In genomic region chr9:92850898-92851297, GRCh38 we compare ENCODE assay signal across 18 cellular contexts. TPM values are rescaled to one million over a fixed set of nuclear protein-coding genes. Genes with fewer than 3 reads are reported as not detected.
A peak's percentile ranks its signal among the peaks of the same experiment; 100 is the strongest.
DNase-seq lines count a peak whose midpoint lies in the region; ATAC-seq and TF ChIP-seq lines count a peak whose summit lies in the region.
"Had no signal": no experiment of that assay in that cellular context is flagged by ENCODE, and none has a peak within 500 bp of the region (broad histone marks: within the 10 kb centered on the region; RNA-seq: fewer than 3 reads in every experiment).

No MANE protein-coding gene starts in this region.

- no peaks in the 10 kb centered on the region for H4K20me1 ChIP-seq in DND-41 (ENCODE audit: insufficient read depth, low read length)

- no peak overlapping the region for H3K27ac ChIP-seq in DND-41 (ENCODE audit: low read length)
- H3K27ac ChIP-seq: hepatocyte, lower lobe of right lung, psoas muscle, RWPE1, thyroid gland had no signal

- no peaks in the 10 kb centered on the region for H3K4me1 ChIP-seq in DND-41 (ENCODE audit: insufficient read depth, low read length)
- H3K4me1 ChIP-seq: lower lobe of right lung, psoas muscle, thyroid gland had no signal

- no peak overlapping the region for H3K9ac ChIP-seq in DND-41 (ENCODE audit: low read depth, low read length)

- peaks cover 79% of the 10 kb centered on the region for H3K36me3 Mint-ChIP-seq in endothelial cell (ENCODE audit: low read depth, unreplicated experiment)

- ATAC-seq in DND-41 (ENCODE audit: insufficient read depth, low read depth), result no peak
- ATAC-seq: lower lobe of right lung; psoas muscle; stimulated activated memory B cell treated with anti-CD40 and anti-IgM and Interleukin-4, amounts not matched to agents 10 μg/mL and 1 μg/mL and 100 μg/mL, for 72 hours had no signal

- peaks cover 26% of the 10 kb centered on the region for H3K9me3 ChIP-seq in DND-41 (ENCODE audit: insufficient read depth, low read length, severe bottlenecking)
- H3K9me3 ChIP-seq: thyroid gland had no signal

- no peak overlapping the region for H2AFZ ChIP-seq in DND-41 (ENCODE audit: low read depth, low read length)
- H2AFZ ChIP-seq: hepatocyte had no signal

- no peak overlapping the region for H3K4me3 ChIP-seq in DND-41 (ENCODE audit: low read depth in 1 of 2, low read length in 2 of 2)
- H3K4me3 ChIP-seq in Jurkat, Clone E6-1 (ENCODE audit: low read length), result no peak overlapping the region
- H3K4me3 ChIP-seq: hepatocyte, lower lobe of right lung, psoas muscle, thyroid gland had no signal

- peaks cover 19% of the 10 kb centered on the region for H3K9me3 Mint-ChIP-seq in endothelial cell (ENCODE audit: unreplicated experiment)

- H3K27me3 Mint-ChIP-seq in endothelial cell (ENCODE audit: unreplicated experiment), result no peaks in the 10 kb centered on the region
- H3K27me3 Mint-ChIP-seq: activated CD4-positive, alpha-beta T cell treated with anti-CD3 and anti-CD28 coated beads, Interleukin-2, amount 10 ng/mL, durations not matched to agents 24 days and 14 days; stimulated activated memory B cell treated with anti-CD40 and anti-IgM and Interleukin-4, amounts not matched to agents 10 μg/mL and 1 μg/mL and 100 μg/mL, for 72 hours had no signal

- peak overlapping the region; percentile 70 for H3K4me3 Mint-ChIP-seq in endothelial cell (ENCODE audit: unreplicated experiment)
- H3K4me3 Mint-ChIP-seq: activated CD4-positive, alpha-beta T cell treated with anti-CD3 and anti-CD28 coated beads, Interleukin-2, amount 10 ng/mL, durations not matched to agents 24 days and 14 days; HFFc6; stimulated activated memory B cell treated with anti-CD40 and anti-IgM and Interleukin-4, amounts not matched to agents 10 μg/mL and 1 μg/mL and 100 μg/mL, for 72 hours had no signal

- no peak overlapping the region for H3K4me2 ChIP-seq in DND-41 (ENCODE audit: insufficient read depth, low read length)
- H3K4me2 ChIP-seq: hepatocyte had no signal

- peaks cover 79% of the 10 kb centered on the region for H3K36me3 ChIP-seq in DND-41 (ENCODE audit: insufficient read depth, low read length)

- H3K27me3 ChIP-seq in DND-41 (ENCODE audit: insufficient read depth, low read length, poor library complexity), result no peaks in the 10 kb centered on the region
- H3K27me3 ChIP-seq: hepatocyte, thyroid gland had no signal

- no peak overlapping the region for H3K27ac Mint-ChIP-seq in endothelial cell (ENCODE audit: unreplicated experiment)
- H3K27ac Mint-ChIP-seq: activated CD4-positive, alpha-beta T cell treated with anti-CD3 and anti-CD28 coated beads, Interleukin-2, amount 10 ng/mL, durations not matched to agents 24 days and 14 days; HFFc6; stimulated activated memory B cell treated with anti-CD40 and anti-IgM and Interleukin-4, amounts not matched to agents 10 μg/mL and 1 μg/mL and 100 μg/mL, for 72 hours had no signal

- H3K79me2 ChIP-seq in DND-41 (ENCODE audit: insufficient read depth, low read length), result no peaks in the 10 kb centered on the region
- H3K79me2 ChIP-seq: hepatocyte had no signal

- no peaks in the 10 kb centered on the region for H3K4me1 Mint-ChIP-seq in endothelial cell (ENCODE audit: unreplicated experiment)
- H3K4me1 Mint-ChIP-seq: activated CD4-positive, alpha-beta T cell treated with anti-CD3 and anti-CD28 coated beads, Interleukin-2, amount 10 ng/mL, durations not matched to agents 24 days and 14 days; stimulated activated memory B cell treated with anti-CD40 and anti-IgM and Interleukin-4, amounts not matched to agents 10 μg/mL and 1 μg/mL and 100 μg/mL, for 72 hours had no signal

- peak; percentile 16 for TF ChIP-seq CTCF in DND-41 (IDR thresholded peaks at IDR 0.05; ENCODE audit: borderline replicate concordance, extremely low read depth, low read length, poor library complexity, severe bottlenecking)
- no peak for TF ChIP-seq CTCF in endothelial cell (IDR thresholded peaks at IDR 0.05; ENCODE audit: unreplicated experiment)

- DNase-seq in DND-41, result no peak
- DNase-seq in Jurkat, Clone E6-1 (ENCODE audit: low read depth, low spot score), result peak; percentile 32
- DNase-seq in RKO (ENCODE audit: low spot score), result peak; percentile 53
- no peak for DNase-seq in endothelial cell (ENCODE audit: low spot score)
- DNase-seq in central memory CD4-positive, alpha-beta T cell, result no peak
- no peak for DNase-seq in SKM-1 (lab: John Stamatoyannopoulos, UW; ENCODE audit: unreplicated experiment)
- DNase-seq in NK-92 (lab: John Stamatoyannopoulos, UW; ENCODE audit: unreplicated experiment), result no peak
- DNase-seq: activated CD4-positive, alpha-beta T cell treated with anti-CD3 and anti-CD28 coated beads, Interleukin-2, amount 10 ng/mL, durations not matched to agents 24 days and 14 days; activated effector memory CD4-positive, alpha-beta T cell treated with anti-CD3 and anti-CD28 coated beads, Interleukin-2, amount 50 U/mL, for 16 hours; HFFc6; lower lobe of right lung; NCI-H774; psoas muscle; stimulated activated CD4-positive, alpha-beta T cell treated with anti-CD3 and anti-CD28 coated beads, Interleukin-1b, Interleukin-23, amount 100 ng/mL, for 48 hours; thyroid gland had no signal

RNA-seq across cellular contexts. Expression of gene ZNF484, which starts 26.9 kb away (rescaled TPM):
- 2.2 TPM for polyA plus RNA-seq in Jurkat, Clone E6-1 (2012; ENCODE audit: insufficient read depth, insufficient read length)
- total RNA-seq in endothelial cell (ENCODE audit: unreplicated experiment), result 12.4 TPM

Comparison
In these comparisons a context has a peak if more than half of its experiments do, and no peak if none do; other contexts are left out.
1. DNase-seq: peak in Jurkat, Clone E6-1 (single experiment) and RKO (single experiment); none in DND-41 (single experiment), endothelial cell (single experiment), central memory CD4-positive, alpha-beta T cell (single experiment), SKM-1 (single experiment) and NK-92 (single experiment).